In the genomic region with DNA sequence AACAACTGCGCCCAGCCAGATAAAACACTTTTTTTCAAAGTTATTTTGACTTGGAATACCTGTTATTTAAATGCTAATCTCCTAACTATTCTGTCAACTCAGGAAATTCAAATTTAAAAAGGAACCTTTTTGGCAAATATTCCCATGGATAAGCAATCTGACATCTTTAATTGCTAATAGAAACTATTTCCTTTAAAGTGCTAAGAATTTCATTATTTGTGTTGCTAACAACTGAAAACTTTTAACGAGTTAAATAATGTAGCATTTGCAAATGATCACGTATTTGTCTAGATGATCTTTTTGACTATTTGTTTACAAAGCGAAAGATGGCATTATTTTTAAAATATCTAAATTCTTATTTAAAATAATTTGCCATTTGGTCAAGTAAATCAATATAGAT, we compare ENCODE assay signal across 19 cellular contexts. TPM values are rescaled to one million over a fixed set of nuclear protein-coding genes. Genes with fewer than 3 reads are reported as not detected.
DNase-seq lines count a peak whose midpoint lies in the region; ATAC-seq, FAIRE-seq and TF ChIP-seq lines count a peak whose summit lies in the region.
"Had no signal": no experiment of that assay in that cellular context is flagged by ENCODE, and none has a peak within 500 bp of the region (broad histone marks: within the 10 kb centered on the region; RNA-seq: fewer than 3 reads in every experiment).

No MANE protein-coding gene starts in this region.

- no peak overlapping the region for H2BK120ac ChIP-seq in H9 (ENCODE audit: low read depth, low read length, poor library complexity, severe bottlenecking)
- H2BK120ac ChIP-seq in H1 (replicated peaks; ENCODE audit: low read depth, low read length): no peak overlapping the region

- H2BK20ac ChIP-seq in H9 (ENCODE audit: low read depth, low read length, poor library complexity, severe bottlenecking) (no peak overlapping the region), H1 (ENCODE audit: low read length) (no peak overlapping the region)

- DNase-seq in H9 (no peak), RCC 7860 (ENCODE audit: low spot score) (no peak), H1 (ENCODE audit: low read depth in 1 of 2, low spot score in 2 of 2) (no peak), NCI-H146 treated with DMSO at 0.1 percent for 48 hours (lab: John Stamatoyannopoulos, UW; ENCODE audit: unreplicated experiment) (no peak), mucosa of gallbladder (ENCODE audit: low spot score) (no peak)
- DNase-seq in activated CD8-positive, alpha-beta T cell treated with anti-CD3 and anti-CD28 coated beads, Interleukin-2, amount 10 ng/mL, durations not matched to agents 7 days and 5 days: no peak
- DNase-seq: Calu3; CD8-positive, alpha-beta T cell; DND-41; EL; GM23248; H7; IMR-90; KBM-7 had no signal

- H3K4me1 ChIP-seq in H9 (ENCODE audit: insufficient read depth, low read length): peaks cover 2% of the 10 kb centered on the region
- H3K4me1 ChIP-seq in H1 (replicated peaks in 1 of 4; ENCODE audit: control insufficient read depth in 3 of 4, insufficient read depth in 4 of 4, low read length in 3 of 4): peaks cover 0 to 17% (median 3%) of the 10 kb centered on the region in 4 experiments; a peak in 5 of 7 replicates

- H3K23me2 ChIP-seq in H9 (ENCODE audit: insufficient read length, low read depth, low read length, poor library complexity, severe bottlenecking) (no peaks in the 10 kb centered on the region), H1 (ENCODE audit: low read depth, low read length) (no peaks in the 10 kb centered on the region)

- H4K91ac ChIP-seq in H9 (ENCODE audit: insufficient read length, low read depth, low read length) (no peak overlapping the region), H1 (replicated peaks; ENCODE audit: insufficient read length, low read length) (no peak overlapping the region)

- H3K9me3 ChIP-seq in H9 (ENCODE audit: control insufficient read depth, low read depth, low read length): no peaks in the 10 kb centered on the region
- H3K9me3 ChIP-seq in H1 (ENCODE audit: insufficient read depth in 2 of 2, low read depth in 1 of 2, low read length in 1 of 2): no peaks in the 10 kb centered on the region; a peak in 1 of 4 replicates
- H3K9me3 ChIP-seq: BLaER1 treated with 17β-estradiol and CSF1 and Interleukin-3, amounts not matched to agents 10 nM and 100 nM had no signal

- ATAC-seq in activated CD8-positive, alpha-beta T cell treated with anti-CD3 and anti-CD28 coated beads, Interleukin-2, amount 10 ng/mL, durations not matched to agents 7 days and 5 days: no peak
- ATAC-seq: CD8-positive, alpha-beta T cell had no signal

- no peaks in the 10 kb centered on the region for H3K9me3 Mint-ChIP-seq in H9
- no peaks in the 10 kb centered on the region for H3K9me3 Mint-ChIP-seq in activated CD8-positive, alpha-beta T cell treated with anti-CD3 and anti-CD28 coated beads, Interleukin-2, amount 10 ng/mL, durations not matched to agents 7 days and 5 days (ENCODE audit: insufficient read depth)
- H3K9me3 Mint-ChIP-seq: CD8-positive, alpha-beta T cell had no signal

- H4K8ac ChIP-seq in H9 (replicated peaks; ENCODE audit: insufficient read length, low read depth, low read length) (no peak overlapping the region), H1 (ENCODE audit: extremely low read depth, insufficient read depth, low read length) (no peak overlapping the region)

- H2BK15ac ChIP-seq in H9 (ENCODE audit: low read depth, low read length): no peak overlapping the region
- no peak overlapping the region for H2BK15ac ChIP-seq in H1 (ENCODE audit: low read length)

- H3K27me3 Mint-ChIP-seq in H9 (ENCODE audit: low read depth): no peaks in the 10 kb centered on the region
- no peaks in the 10 kb centered on the region for H3K27me3 Mint-ChIP-seq in activated CD8-positive, alpha-beta T cell treated with anti-CD3 and anti-CD28 coated beads, Interleukin-2, amount 10 ng/mL, durations not matched to agents 7 days and 5 days (ENCODE audit: low read depth)
- H3K27me3 Mint-ChIP-seq: B cell had no signal

- no peaks in the 10 kb centered on the region; a peak in 4 of 7 replicates for H3K36me3 Mint-ChIP-seq in H9 (ENCODE audit: insufficient read depth in 1 of 3, low read depth in 3 of 3)
- peaks cover 27% of the 10 kb centered on the region for H3K36me3 Mint-ChIP-seq in activated CD8-positive, alpha-beta T cell treated with anti-CD3 and anti-CD28 coated beads, Interleukin-2, amount 10 ng/mL, durations not matched to agents 7 days and 5 days (ENCODE audit: low read depth)

- CTCF ChIA-PET in H1 (lab: Charles Lee; ENCODE audit: partially characterized antibody): no interaction called here
- CTCF ChIA-PET in activated CD8-positive, alpha-beta T cell treated with anti-CD3 and anti-CD28 coated beads, Interleukin-2, amount 10 ng/mL, durations not matched to agents 7 days and 5 days (lab: Charles Lee): no interaction called here

- H3K56ac ChIP-seq in H9 (ENCODE audit: insufficient read length, low read depth, low read length) (no peak overlapping the region), H1 (replicated peaks; ENCODE audit: insufficient read length, low read depth, low read length) (no peak overlapping the region)

- TF ChIP-seq EP300 in H1 (IDR thresholded peaks at IDR 0.05; ENCODE audit: borderline replicate concordance in 1 of 2, low read depth in 2 of 2, low read length in 2 of 2): no peak

- H2BK12ac ChIP-seq in H9 (ENCODE audit: insufficient read length, low read depth, low read length): no peak overlapping the region
- H2BK12ac ChIP-seq in H1 (ENCODE audit: low read depth, low read length): no peak overlapping the region

- TF ChIP-seq POLR2A in H1 (IDR thresholded peaks at IDR 0.05; ENCODE audit: control extremely low read depth in 1 of 2, low read depth in 2 of 2, low read length in 2 of 2): no peak

- POLR2A ChIA-PET in H1 (lab: Charles Lee; ENCODE audit: partially characterized antibody): interaction anchor here (1.3 to 4.4 kb wide), 3 partner anchors 8 to 29 kb away, joined by 6 to 34 read pairs (median 6); partner anchors contain the start of gene CSTF3
- POLR2A ChIA-PET in activated CD8-positive, alpha-beta T cell treated with anti-CD3 and anti-CD28 coated beads, Interleukin-2, amount 10 ng/mL, durations not matched to agents 7 days and 5 days (lab: Charles Lee): no interaction called here

- H3K14ac ChIP-seq in H9 (ENCODE audit: insufficient read depth, low read length) (no peak overlapping the region), H1 (ENCODE audit: insufficient read length) (no peak overlapping the region)

- H4K5ac ChIP-seq in H9 (ENCODE audit: insufficient read length, low read depth, low read length): no peak overlapping the region
- H4K5ac ChIP-seq in H1 (ENCODE audit: insufficient read length, low read depth, low read length): peak overlapping the region; percentile 60

- WGBS in H9 (ENCODE audit: extremely low coverage, insufficient read length, low lambda C conversion rate): no CpG with 5 or more reads among the region's 4 CpGs
- 4% methylated on average over 4 of the region's 4 CpGs; no CpG with 5 or more reads in 1 of the 2 experiments for WGBS in H1 (ENCODE audit: extremely low coverage in 1 of 2, insufficient coverage in 1 of 2, insufficient read length in 1 of 2, insufficient replicate concordance in 2 of 2, low coverage in 1 of 2, low lambda C conversion rate in 2 of 2, missing lambda C conversion rate in 1 of 2), 2 experiments

- H3K4me1 Mint-ChIP-seq in H9: peaks cover 42 to 45% of the 10 kb centered on the region in 2 experiments
- peaks cover 29% of the 10 kb centered on the region for H3K4me1 Mint-ChIP-seq in activated CD8-positive, alpha-beta T cell treated with anti-CD3 and anti-CD28 coated beads, Interleukin-2, amount 10 ng/mL, durations not matched to agents 7 days and 5 days (ENCODE audit: low read depth)

- H3K79me1 ChIP-seq in H9 (ENCODE audit: insufficient read depth, low read depth, low read length, poor library complexity, severe bottlenecking) (no peaks in the 10 kb centered on the region), H1 (ENCODE audit: low read depth, low read length) (no peaks in the 10 kb centered on the region)

- no peak overlapping the region for H3T11ph ChIP-seq in H9 (ENCODE audit: low read length)

- no peak overlapping the region for H3K4me3 Mint-ChIP-seq in H9
- no peak overlapping the region for H3K4me3 Mint-ChIP-seq in activated CD8-positive, alpha-beta T cell treated with anti-CD3 and anti-CD28 coated beads, Interleukin-2, amount 10 ng/mL, durations not matched to agents 7 days and 5 days
- H3K4me3 Mint-ChIP-seq: B cell; CD8-positive, alpha-beta T cell had no signal

- FAIRE-seq in RCC 7860 (lab: Jason Lieb, UNC) (peak; percentile 14), H1 (lab: Jason Lieb, UNC) (peak; percentile 52), islet of Langerhans (lab: Jason Lieb, UNC) (peak; percentile 30)
- FAIRE-seq: GM12891, GM18507 had no signal

- TF ChIP-seq CTCF in H9 (conservative IDR thresholded peaks at IDR 0.05) (no peak), H1 (IDR thresholded peaks at IDR 0.05; ENCODE audit: control extremely low read depth in 1 of 3, insufficient read depth in 1 of 3, low read depth in 1 of 3, low read length in 3 of 3) (no peak)

- H2AK5ac ChIP-seq in H9 (ENCODE audit: insufficient read length, low read length) (no peak overlapping the region), H1 (ENCODE audit: low read depth, low read length) (no peak overlapping the region)

- H4K20me1 ChIP-seq in H9 (ENCODE audit: control insufficient read depth, insufficient read depth, insufficient read length) (no peaks in the 10 kb centered on the region), H1 (replicated peaks in 1 of 2; ENCODE audit: control insufficient read depth in 1 of 2, insufficient read depth in 2 of 2, low read length in 2 of 2) (no peaks in the 10 kb centered on the region)
- H4K20me1 ChIP-seq: BLaER1 treated with 17β-estradiol and CSF1 and Interleukin-3, amounts not matched to agents 10 nM and 100 nM had no signal

- H2BK5ac ChIP-seq in H9 (ENCODE audit: insufficient read length, low read length): no peak overlapping the region
- H2BK5ac ChIP-seq in H1 (ENCODE audit: low read depth, low read length): no peak overlapping the region

- H3K9ac ChIP-seq in H9 (ENCODE audit: extremely low read depth, insufficient read length, low read length) (no peak overlapping the region), H1 (replicated peaks in 1 of 4; ENCODE audit: extremely low read depth in 1 of 4, low read depth in 3 of 4, low read length in 3 of 4) (no peak overlapping the region)
- H3K9ac ChIP-seq: BLaER1 treated with 17β-estradiol and CSF1 and Interleukin-3, amounts not matched to agents 10 nM and 100 nM; GM23248 had no signal

- H3K27ac Mint-ChIP-seq in H9: peak overlapping the region in 1 of 3 experiments; percentile 62; a peak in 1 of 7 replicates
- H3K27ac Mint-ChIP-seq in activated CD8-positive, alpha-beta T cell treated with anti-CD3 and anti-CD28 coated beads, Interleukin-2, amount 10 ng/mL, durations not matched to agents 7 days and 5 days: no peak overlapping the region
- H3K27ac Mint-ChIP-seq: B cell; CD8-positive, alpha-beta T cell had no signal

- no peak overlapping the region for H3K23ac ChIP-seq in H9 (ENCODE audit: insufficient read length, low read depth, low read length)
- no peak overlapping the region for H3K23ac ChIP-seq in H1 (ENCODE audit: insufficient read length)

- no peak overlapping the region for H3K4ac ChIP-seq in H9 (ENCODE audit: low read depth, low read length)
- no peak overlapping the region for H3K4ac ChIP-seq in H1 (replicated peaks; ENCODE audit: insufficient read length, low read depth, low read length)

- H2AFZ ChIP-seq in H9 (ENCODE audit: low read length) (no peak overlapping the region), H1 (ENCODE audit: low read length) (no peak overlapping the region)
- H2AFZ ChIP-seq: GM23248 had no signal

- H3K4me2 ChIP-seq in H9 (ENCODE audit: insufficient read depth, insufficient read length, low read length): peak overlapping the region; percentile 30
- peak overlapping the region; percentile 8 to 33; a peak in 2 of 4 replicates for H3K4me2 ChIP-seq in H1 (ENCODE audit: insufficient read depth in 1 of 2, low read depth in 2 of 2, low read length in 2 of 2)
- H3K4me2 ChIP-seq: BLaER1 treated with 17β-estradiol and CSF1 and Interleukin-3, amounts not matched to agents 10 nM and 100 nM had no signal

- H3K79me2 ChIP-seq in H9 (ENCODE audit: insufficient read depth, low read length) (no peaks in the 10 kb centered on the region), H1 (ENCODE audit: control insufficient read depth in 1 of 2, insufficient read depth in 2 of 2, low read length in 2 of 2) (no peaks in the 10 kb centered on the region)

- H3K18ac ChIP-seq in H9 (ENCODE audit: insufficient read length, low read depth, low read length) (no peak overlapping the region), H1 (ENCODE audit: extremely low read depth, low read length) (no peak overlapping the region; the same call in 1 of the 2 replicates)

- TF ChIP-seq RAD21 in H1 (IDR thresholded peaks at IDR 0.05 in 1 of 2, conservative IDR thresholded peaks at IDR 0.05 in 1 of 2; ENCODE audit: low read depth in 2 of 2, low read length in 2 of 2): no peak

- H3K27ac ChIP-seq in H9 (ENCODE audit: insufficient read length, low read depth, low read length) (no peak overlapping the region), H1 (ENCODE audit: low read depth, low read length) (no peak overlapping the region)
- H3K27ac ChIP-seq: BLaER1 treated with 17β-estradiol and CSF1 and Interleukin-3, amounts not matched to agents 10 nM and 100 nM; GM23248 had no signal

- H3K27me3 ChIP-seq in H9 (ENCODE audit: insufficient read depth, low read length) (no peaks in the 10 kb centered on the region), H1 (replicated peaks in 1 of 4; ENCODE audit: control insufficient read depth in 3 of 4, extremely low read depth in 1 of 4, insufficient read depth in 3 of 4, low read length in 3 of 4) (no peaks in the 10 kb centered on the region)
- H3K27me3 ChIP-seq: BLaER1 treated with 17β-estradiol and CSF1 and Interleukin-3, amounts not matched to agents 10 nM and 100 nM had no signal

- H3K4me3 ChIP-seq in H1 (ENCODE audit: extremely low read depth in 1 of 4, insufficient read depth in 2 of 4, low read depth in 3 of 4, low read length in 4 of 4): peak overlapping the region in 1 of 4 experiments; percentile 17; a peak in 1 of 8 replicates
- H3K4me3 ChIP-seq: BLaER1 treated with 17β-estradiol and CSF1 and Interleukin-3, amounts not matched to agents 10 nM and 100 nM; GM23248 had no signal

- peaks cover 0 to 9% (median 0%) of the 10 kb centered on the region in 4 experiments; a peak in 1 of 8 replicates for H3K36me3 ChIP-seq in H1 (ENCODE audit: control insufficient read depth in 2 of 4, insufficient read depth in 4 of 4, low read length in 3 of 4)

RNA-seq across cellular contexts. Expression of gene CSTF3, which starts 28.8 kb away (rescaled TPM):
- total RNA-seq in H9 (2021): 39.3 and 41.5 TPM in 2 replicates
- 54.7 and 61.0 TPM in 2 replicates for total RNA-seq in H1 (2021; fragmentation: NEBNext Ultra II Directional; extraction: Animal tissue kit (Norgen Biotek cat#: 25700))
- 14.3 and 22.3 TPM in 2 replicates for polyA plus RNA-seq in H1 (2011; rRNA removed)
- polyA plus RNA-seq in H1 (2011; cell fraction: cytosol; rRNA removed): 37.4 TPM
- 17.5 TPM for polyA plus RNA-seq in H1 (2011; cell fraction: nucleus; rRNA removed)
- 39.1 to 63.7 TPM (median 44.0 TPM) in 4 replicates for polyA plus RNA-seq in H1 (2012, experiment 1 of 2)
- 12.5 TPM for polyA plus RNA-seq in H1 (2012, experiment 2 of 2)
- 57.3 TPM for polyA plus RNA-seq in H1 (2013, experiment 1 of 2)
- polyA plus RNA-seq in H1 (2013, experiment 2 of 2): 50.2 TPM
- 25.1 and 26.8 TPM in 2 replicates for polyA minus RNA-seq in H1 (2011; rRNA and poly(A)+ RNA removed)
- 20.8 TPM for polyA minus RNA-seq in H1 (2011; cell fraction: cytosol; rRNA and poly(A)+ RNA removed)
- polyA minus RNA-seq in H1 (2011; cell fraction: nucleus; rRNA and poly(A)+ RNA removed): 171 TPM
- 10 to 100 TPM; 26.5 to 27.2 TPM for total RNA-seq in activated CD8-positive, alpha-beta T cell treated with anti-CD3 and anti-CD28 coated beads, Interleukin-2, amount 10 ng/mL, durations not matched to agents 7 days and 5 days
- 21.4 TPM for total RNA-seq in mucosa of gallbladder
